ENCODE assay signal across 8 cellular contexts in the genomic region with DNA sequence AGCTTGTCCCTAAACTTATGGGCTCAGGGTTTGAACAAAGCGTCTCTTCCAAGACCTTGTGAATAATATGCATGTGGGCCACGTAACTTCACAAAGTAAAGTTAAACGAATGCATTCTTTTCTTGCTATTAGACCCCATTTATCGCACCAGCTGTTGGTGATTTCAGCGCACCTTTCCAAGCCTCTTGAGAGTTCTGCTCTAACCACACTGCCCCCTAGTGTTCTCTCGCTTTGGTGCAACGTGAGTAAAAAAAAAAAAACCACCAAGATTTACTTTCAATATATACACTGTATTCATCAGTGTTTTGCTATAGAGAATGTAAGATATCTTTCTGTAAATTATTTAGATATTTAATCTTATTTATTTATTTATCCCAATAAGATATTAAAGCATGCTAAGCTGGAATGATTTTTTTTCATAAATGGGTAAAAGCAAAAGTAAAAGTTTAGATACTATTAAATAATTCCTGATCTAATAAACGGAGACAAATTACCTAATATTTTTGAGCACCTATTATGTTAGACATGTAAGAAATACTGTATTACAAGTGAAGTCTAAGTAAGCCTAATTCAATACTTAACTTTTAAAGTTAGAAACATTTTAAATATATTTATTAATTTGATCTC.
A peak's percentile ranks its signal among the peaks of the same experiment; 100 is the strongest.
DNase-seq lines count a peak whose midpoint lies in the region; ATAC-seq lines count a peak whose summit lies in the region.

No MANE protein-coding gene starts in this region.

- no peak overlapping the region for H2BK15ac ChIP-seq in mesenchymal stem cell (ENCODE audit: low read depth, poor library complexity, severe bottlenecking)

- 21% methylated on average over 5 of the region's 8 CpGs for WGBS in mesenchymal stem cell

- H3K36me3 ChIP-seq in mesenchymal stem cell (ENCODE audit: control insufficient read depth in 1 of 2, insufficient read depth in 2 of 2, low read depth in 1 of 2, low read length in 2 of 2): no peaks in the 10 kb centered on the region

- ATAC-seq in HG02759 (IDR thresholded peaks at IDR 0.05; ENCODE audit: unreplicated experiment) (peak; percentile 72), HG03139 (IDR thresholded peaks at IDR 0.05; ENCODE audit: unreplicated experiment) (no peak)
- ATAC-seq in stimulated activated naive B cell treated with anti-CD40 and anti-IgM and Interleukin-4, amounts not matched to agents 10 μg/mL and 1 μg/mL and 100 μg/mL, for 72 hours (replicated peaks): peak; percentile 59 to 60

- H3K4me3 ChIP-seq in mesenchymal stem cell (ENCODE audit: insufficient read depth in 1 of 2, low read depth in 1 of 2, low read length in 2 of 2): peak overlapping the region in 1 of 2 experiments; percentile 37

- DNase-seq in GM04504 (ENCODE audit: low read depth) (peak; percentile 25), NCI-H2171 (lab: John Stamatoyannopoulos, UW) (peak; percentile 76), dermis microvascular lymphatic vessel endothelial cell (ENCODE audit: low read depth in 2 of 2) (peak; percentile 71 to 74), mesenchymal stem cell (peak; percentile 68)
- peak in 3 of 4 experiments; percentile 1 to 8 (median 3) for DNase-seq in activated CD4-positive, CD25-positive, alpha-beta regulatory T cell (lab: John Stamatoyannopoulos, UW)
- peak; percentile 26 for DNase-seq in stimulated activated naive B cell treated with anti-CD40 and anti-IgM and Interleukin-4, amounts not matched to agents 10 μg/mL and 1 μg/mL and 100 μg/mL, for 72 hours

- H3K18ac ChIP-seq in mesenchymal stem cell (ENCODE audit: low read depth in 1 of 2, low read length in 2 of 2): no peak overlapping the region

- no peak overlapping the region for H3K27ac Mint-ChIP-seq in stimulated activated naive B cell treated with anti-CD40 and anti-IgM and Interleukin-4, amounts not matched to agents 10 μg/mL and 1 μg/mL and 100 μg/mL, for 72 hours

- H3K4ac ChIP-seq in mesenchymal stem cell (ENCODE audit: low read depth in 1 of 2, low read length in 2 of 2): no peak overlapping the region

- no peaks in the 10 kb centered on the region for H3K9me3 ChIP-seq in mesenchymal stem cell (ENCODE audit: control insufficient read depth, low read length)

- no peaks in the 10 kb centered on the region for H3K4me1 Mint-ChIP-seq in stimulated activated naive B cell treated with anti-CD40 and anti-IgM and Interleukin-4, amounts not matched to agents 10 μg/mL and 1 μg/mL and 100 μg/mL, for 72 hours

- H3K79me1 ChIP-seq in mesenchymal stem cell (replicated peaks; ENCODE audit: low read length, poor library complexity, severe bottlenecking): no peaks in the 10 kb centered on the region

- H3K27ac ChIP-seq in mesenchymal stem cell (ENCODE audit: low read length, poor library complexity, severe bottlenecking): no peak overlapping the region

- no peak overlapping the region for H3K14ac ChIP-seq in mesenchymal stem cell (ENCODE audit: low read length in 2 of 2)

- H4K8ac ChIP-seq in mesenchymal stem cell (ENCODE audit: low read length): no peak overlapping the region

- no peak overlapping the region for H3K23ac ChIP-seq in mesenchymal stem cell (ENCODE audit: low read length in 2 of 2)

- no peaks in the 10 kb centered on the region for H3K9me3 Mint-ChIP-seq in stimulated activated naive B cell treated with anti-CD40 and anti-IgM and Interleukin-4, amounts not matched to agents 10 μg/mL and 1 μg/mL and 100 μg/mL, for 72 hours

- H3K4me3 Mint-ChIP-seq in stimulated activated naive B cell treated with anti-CD40 and anti-IgM and Interleukin-4, amounts not matched to agents 10 μg/mL and 1 μg/mL and 100 μg/mL, for 72 hours: no peak overlapping the region

- H4K91ac ChIP-seq in mesenchymal stem cell (ENCODE audit: low read length): no peak overlapping the region

- H2BK12ac ChIP-seq in mesenchymal stem cell (ENCODE audit: low read length in 2 of 2): no peak overlapping the region

- no peak overlapping the region for H3K4me2 ChIP-seq in mesenchymal stem cell (ENCODE audit: low read length, poor library complexity, severe bottlenecking)

- H3K36me3 Mint-ChIP-seq in stimulated activated naive B cell treated with anti-CD40 and anti-IgM and Interleukin-4, amounts not matched to agents 10 μg/mL and 1 μg/mL and 100 μg/mL, for 72 hours: no peaks in the 10 kb centered on the region

- no peak overlapping the region for H2BK120ac ChIP-seq in mesenchymal stem cell (ENCODE audit: low read depth, low read length)

- H2BK5ac ChIP-seq in mesenchymal stem cell (ENCODE audit: low read depth, low read length, poor library complexity, severe bottlenecking): no peak overlapping the region

- H3K9ac ChIP-seq in mesenchymal stem cell (ENCODE audit: low read length): peak overlapping the region; percentile 78

- no peak overlapping the region for H2AFZ ChIP-seq in mesenchymal stem cell (ENCODE audit: low read depth, low read length)

- H3K4me1 ChIP-seq in mesenchymal stem cell (ENCODE audit: control insufficient read depth, insufficient read depth, low read depth, low read length): peaks cover 3% of the 10 kb centered on the region

- H2AK5ac ChIP-seq in mesenchymal stem cell (ENCODE audit: low read length, severe bottlenecking): no peak overlapping the region

- H3K27me3 ChIP-seq in mesenchymal stem cell (ENCODE audit: control insufficient read depth in 1 of 2, insufficient read depth in 1 of 2, low read length in 2 of 2): no peaks in the 10 kb centered on the region

- H3K27me3 Mint-ChIP-seq in stimulated activated naive B cell treated with anti-CD40 and anti-IgM and Interleukin-4, amounts not matched to agents 10 μg/mL and 1 μg/mL and 100 μg/mL, for 72 hours: peaks cover 4% of the 10 kb centered on the region in 2 donors

Comparison
In these comparisons a context has a peak if more than half of its experiments do, and no peak if none do; other contexts are left out.
1. DNase-seq: peak in every context shown above with its lines; median percentile 76 in NCI-H2171; 72 in dermis microvascular lymphatic vessel endothelial cell; 68 in mesenchymal stem cell; 26 in stimulated activated naive B cell treated with anti-CD40 and anti-IgM and Interleukin-4, amounts not matched to agents 10 μg/mL and 1 μg/mL and 100 μg/mL, for 72 hours; 25 in GM04504; 3 in activated CD4-positive, CD25-positive, alpha-beta regulatory T cell.